15 cellular contexts compared by ENCODE assay signal in the genomic region with DNA sequence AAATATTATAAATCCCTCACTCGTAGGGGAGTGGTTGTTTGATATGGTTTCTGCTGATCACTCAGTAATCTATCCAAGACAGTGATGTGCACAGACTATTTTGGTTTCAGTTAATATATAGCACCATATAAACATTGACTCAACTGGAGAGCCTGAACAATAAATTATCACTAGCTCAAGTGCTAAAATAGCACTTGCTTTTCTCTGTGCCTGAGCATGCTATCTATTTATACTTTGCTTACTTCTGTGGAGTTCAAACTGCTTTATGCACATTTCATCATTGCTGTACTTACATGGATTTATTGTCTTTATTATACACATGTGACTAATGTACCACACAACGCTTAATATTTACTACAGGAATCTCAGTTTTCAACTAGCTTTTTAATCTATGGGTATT.
A peak's percentile ranks its signal among the peaks of the same experiment; 100 is the strongest.
DNase-seq lines count a peak whose midpoint lies in the region; ATAC-seq, FAIRE-seq and TF ChIP-seq lines count a peak whose summit lies in the region.
"Had no signal": no experiment of that assay in that cellular context is flagged by ENCODE, and none has a peak within 500 bp of the region (broad histone marks: within the 10 kb centered on the region; RNA-seq: fewer than 3 reads in every experiment).

No MANE protein-coding gene starts in this region.

- H2BK20ac ChIP-seq in IMR-90 (ENCODE audit: low read depth, low read length), result no peak overlapping the region

- H3K4me1 Mint-ChIP-seq in activated naive CD4-positive, alpha-beta T cell treated with anti-CD3 and anti-CD28 coated beads for 36 hours (ENCODE audit: low read depth), result peaks cover 85% of the 10 kb centered on the region
- peaks cover 93% of the 10 kb centered on the region for H3K4me1 Mint-ChIP-seq in activated naive CD8-positive, alpha-beta T cell treated with anti-CD3 and anti-CD28 coated beads, Interleukin-2, amount 50 U/mL, for 24 hours

- H2AK9ac ChIP-seq in IMR-90 (replicated peaks; ENCODE audit: low read depth, low read length, poor library complexity), result no peak overlapping the region

- H3K9me3 ChIP-seq in IMR-90 (ENCODE audit: control insufficient read depth, insufficient read depth, low read length), result no peaks in the 10 kb centered on the region
- no peaks in the 10 kb centered on the region for H3K9me3 ChIP-seq in mucosa of descending colon
- H3K9me3 ChIP-seq: ascending aorta, SK-N-SH had no signal

- H3K4me1 ChIP-seq in IMR-90 (ENCODE audit: control insufficient read depth, insufficient read depth, low read length) (no peaks in the 10 kb centered on the region; the same call in 1 of the 2 replicates), mucosa of descending colon (ENCODE audit: low read depth) (peaks cover 56% of the 10 kb centered on the region)

- H3K9ac ChIP-seq in IMR-90 (ENCODE audit: low read depth, low read length), result no peak overlapping the region
- H3K9ac ChIP-seq: SK-N-SH had no signal

- peaks cover 27% of the 10 kb centered on the region for H3K27me3 ChIP-seq in IMR-90 (ENCODE audit: control insufficient read depth, insufficient read depth, low read length)
- H3K27me3 ChIP-seq: ascending aorta had no signal

- dilution Hi-C loops in IMR-90 (cut with HindIII; ENCODE audit: low sequenced_read_pairs, unreplicated experiment), result no loop called here

- H3K4ac ChIP-seq in IMR-90 (ENCODE audit: low read depth, low read length), result no peak overlapping the region

- no peak for TF ChIP-seq RAD21 in IMR-90 (IDR thresholded peaks at IDR 0.05; ENCODE audit: low read length)

- H3K27ac Mint-ChIP-seq in activated naive CD4-positive, alpha-beta T cell treated with anti-CD3 and anti-CD28 coated beads for 36 hours, result peak overlapping the region; percentile 19
- peak overlapping the region in 1 of 2 donors; percentile 84 for H3K27ac Mint-ChIP-seq in activated naive CD4-positive, alpha-beta T cell treated with anti-CD3 and anti-CD28 coated beads, Interleukin-2, amount 50 U/mL, for 72 hours
- H3K27ac Mint-ChIP-seq in activated naive CD8-positive, alpha-beta T cell treated with anti-CD3 and anti-CD28 coated beads, Interleukin-2, amount 50 U/mL, for 24 hours, result peak overlapping the region; percentile 66
- H3K27ac Mint-ChIP-seq: dendritic cell treated with granulocyte-macrophage colony-stimulating factor and Interleukin-4, amounts not matched to agents 40 ng/mL and 50 ng/mL, for 4 days had no signal

- no peak overlapping the region for H3K23ac ChIP-seq in IMR-90 (ENCODE audit: low read depth, low read length)

- peaks cover 7% of the 10 kb centered on the region for H3K36me3 Mint-ChIP-seq in activated naive CD4-positive, alpha-beta T cell treated with anti-CD3 and anti-CD28 coated beads for 36 hours (ENCODE audit: low read depth)
- H3K36me3 Mint-ChIP-seq in activated naive CD4-positive, alpha-beta T cell treated with anti-CD3 and anti-CD28 coated beads, Interleukin-2, amount 50 U/mL, for 72 hours, result peaks cover 0 to 34% of the 10 kb centered on the region in 2 donors
- H3K36me3 Mint-ChIP-seq in activated naive CD8-positive, alpha-beta T cell treated with anti-CD3 and anti-CD28 coated beads, Interleukin-2, amount 50 U/mL, for 24 hours (ENCODE audit: low read depth), result peaks cover 15% of the 10 kb centered on the region

- in situ Hi-C loops in IMR-90 (cut with MboI; ENCODE audit: low sequenced_read_pairs), result no loop called here

- no peaks in the 10 kb centered on the region for H3K79me1 ChIP-seq in IMR-90 (ENCODE audit: low read depth in 1 of 2, low read length in 2 of 2)

- H3K18ac ChIP-seq in IMR-90 (ENCODE audit: low read depth, low read length), result no peak overlapping the region

- no peak overlapping the region for H2AK5ac ChIP-seq in IMR-90 (ENCODE audit: low read depth, low read length)

- BruUV-seq in IMR-90 (replicated peaks; lab: Mats Ljungman, UMichigan), result no TSS peak

- H2AFZ ChIP-seq in IMR-90 (replicated peaks; ENCODE audit: low read length, poor library complexity), result no peak overlapping the region

- no peak overlapping the region for H4K5ac ChIP-seq in IMR-90 (ENCODE audit: low read depth, low read length)

- H3K14ac ChIP-seq in IMR-90 (replicated peaks; ENCODE audit: low read depth, low read length), result no peak overlapping the region

- DNase-seq in activated naive CD4-positive, alpha-beta T cell treated with anti-CD3 and anti-CD28 coated beads for 36 hours, result no peak
- no peak for DNase-seq in activated naive CD4-positive, alpha-beta T cell treated with anti-CD3 and anti-CD28 coated beads, Interleukin-2, amount 50 U/mL, for 72 hours (ENCODE audit: low spot score in 2 of 2)
- peak; percentile 8 for DNase-seq in IMR-90
- no peak for DNase-seq in activated naive CD8-positive, alpha-beta T cell treated with anti-CD3 and anti-CD28 coated beads, Interleukin-2, amount 50 U/mL, for 24 hours
- peak; percentile 21 for DNase-seq in skeletal muscle cell (ENCODE audit: low read depth)
- DNase-seq in mucosa of descending colon, result no peak
- DNase-seq in H54 (ENCODE audit: insufficient read length, low spot score), result no peak
- DNase-seq: activated T-cell treated with anti-CD3 and anti-CD28 coated beads, Interleukin-2, amount 50 U/mL, for 48 hours; DMS79 treated with DMSO at 0.1 percent for 48 hours; mesendoderm; SK-N-SH had no signal

- intact Hi-C loops in activated naive CD4-positive, alpha-beta T cell treated with anti-CD3 and anti-CD28 coated beads for 36 hours (cut with micrococcal nuclease), result loop anchor here (1.0 kb wide), 1 partner anchor 25 kb away; no protein-coding TSS in a partner anchor
- intact Hi-C loops in IMR-90 (cut with micrococcal nuclease), result no loop called here
- intact Hi-C loops in mucosa of descending colon (cut with DNase I, micrococcal nuclease), result no loop called here

- H3K4me3 ChIP-seq in IMR-90 (ENCODE audit: insufficient read depth, low read depth, low read length) (no peak overlapping the region), skeletal muscle cell (ENCODE audit: low read depth, low read length) (no peak overlapping the region), mucosa of descending colon (no peak overlapping the region)
- H3K4me3 ChIP-seq: ascending aorta, K562 had no signal

- no peak overlapping the region for H4K91ac ChIP-seq in IMR-90 (ENCODE audit: insufficient read depth, low read depth, low read length)

- TF ChIP-seq POLR2A in IMR-90 (IDR thresholded peaks at IDR 0.05; ENCODE audit: low read depth, low read length) (no peak), H54 (IDR thresholded peaks at IDR 0.05; ENCODE audit: low read depth, low read length) (no peak)

- no peak for FAIRE-seq in H54 (lab: Jason Lieb, UNC)
- FAIRE-seq: K562 had no signal

- no peak overlapping the region for H4K8ac ChIP-seq in IMR-90 (ENCODE audit: low read depth in 2 of 2, low read length in 2 of 2)

- no CpG with 5 or more reads among the region's 2 CpGs for WGBS in IMR-90 (ENCODE audit: extremely low coverage in 2 of 2, insufficient read length in 1 of 2), 2 experiments

- ATAC-seq in activated naive CD4-positive, alpha-beta T cell treated with anti-CD3 and anti-CD28 coated beads, Interleukin-2, amount 50 U/mL, for 72 hours, result no peak
- ATAC-seq in IMR-90 (ENCODE audit: low read depth), result 0 out of 2 replicates have a peak, but pooled peaks have one; percentile 27
- no peak for ATAC-seq in activated naive CD8-positive, alpha-beta T cell treated with anti-CD3 and anti-CD28 coated beads, Interleukin-2, amount 50 U/mL, for 24 hours
- no peak for ATAC-seq in HG02623 (IDR thresholded peaks at IDR 0.05; ENCODE audit: unreplicated experiment)
- ATAC-seq in mucosa of descending colon, result no peak
- ATAC-seq: K562 had no signal

- no peak overlapping the region for H3K27ac ChIP-seq in IMR-90 (ENCODE audit: insufficient read depth, low read length)

- no peaks in the 10 kb centered on the region; the same call in 1 of the 2 replicates for H3K9me1 ChIP-seq in IMR-90 (ENCODE audit: insufficient read depth, low read length)

- H2BK5ac ChIP-seq in IMR-90 (ENCODE audit: low read depth, low read length, poor library complexity, severe bottlenecking), result no peak overlapping the region

- H4K20me1 ChIP-seq in IMR-90 (ENCODE audit: insufficient read depth, low read length), result no peaks in the 10 kb centered on the region

- CTCF ChIA-PET in activated naive CD4-positive, alpha-beta T cell treated with anti-CD3 and anti-CD28 coated beads for 36 hours (lab: Charles Lee), result interaction anchor here (0.8 to 1.6 kb wide), 5 partner anchors 9 to 115 kb away, joined by 3 to 4 read pairs (median 3); no protein-coding TSS in a partner anchor
- CTCF ChIA-PET in IMR-90 (lab: Yijun Ruan, JAX), result interaction anchor here (1.3 kb wide), 1 partner anchor 37 kb away, joined by 3 read pairs; no protein-coding TSS in a partner anchor

- no peak overlapping the region for H3K4me3 Mint-ChIP-seq in activated naive CD4-positive, alpha-beta T cell treated with anti-CD3 and anti-CD28 coated beads for 36 hours
- H3K4me3 Mint-ChIP-seq in activated naive CD8-positive, alpha-beta T cell treated with anti-CD3 and anti-CD28 coated beads, Interleukin-2, amount 50 U/mL, for 24 hours, result no peak overlapping the region
- H3K4me3 Mint-ChIP-seq: dendritic cell treated with granulocyte-macrophage colony-stimulating factor and Interleukin-4, amounts not matched to agents 40 ng/mL and 50 ng/mL, for 4 days had no signal

- H3K27me3 Mint-ChIP-seq in activated naive CD4-positive, alpha-beta T cell treated with anti-CD3 and anti-CD28 coated beads for 36 hours (ENCODE audit: low read depth), result no peaks in the 10 kb centered on the region
- no peaks in the 10 kb centered on the region for H3K27me3 Mint-ChIP-seq in activated naive CD8-positive, alpha-beta T cell treated with anti-CD3 and anti-CD28 coated beads, Interleukin-2, amount 50 U/mL, for 24 hours

- no peak overlapping the region for H2BK120ac ChIP-seq in IMR-90 (ENCODE audit: low read depth, low read length)

- no peak overlapping the region for H3K56ac ChIP-seq in IMR-90 (ENCODE audit: extremely low read depth, insufficient read depth, low read length)

- TF ChIP-seq CTCF in IMR-90 (conservative IDR thresholded peaks at IDR 0.05; ENCODE audit: low read depth, low read length) (no peak), mucosa of descending colon (IDR thresholded peaks at IDR 0.05) (no peak)

- no peak overlapping the region for H2BK15ac ChIP-seq in IMR-90 (ENCODE audit: low read depth, low read length)

- no peak overlapping the region for H3K4me2 ChIP-seq in IMR-90 (ENCODE audit: low read depth, low read length)
- H3K4me2 ChIP-seq: SK-N-SH had no signal

- no peaks in the 10 kb centered on the region for H3K36me3 ChIP-seq in IMR-90 (ENCODE audit: control insufficient read depth, insufficient read depth, low read length)
- no peaks in the 10 kb centered on the region for H3K36me3 ChIP-seq in mucosa of descending colon (ENCODE audit: low read depth)
- H3K36me3 ChIP-seq: ascending aorta had no signal

- peaks cover 2% of the 10 kb centered on the region for H3K9me3 Mint-ChIP-seq in activated naive CD4-positive, alpha-beta T cell treated with anti-CD3 and anti-CD28 coated beads for 36 hours
- H3K9me3 Mint-ChIP-seq in activated naive CD4-positive, alpha-beta T cell treated with anti-CD3 and anti-CD28 coated beads, Interleukin-2, amount 50 U/mL, for 72 hours, result no peaks in the 10 kb centered on the region
- H3K9me3 Mint-ChIP-seq in activated naive CD8-positive, alpha-beta T cell treated with anti-CD3 and anti-CD28 coated beads, Interleukin-2, amount 50 U/mL, for 24 hours, result no peaks in the 10 kb centered on the region
- H3K9me3 Mint-ChIP-seq: dendritic cell treated with granulocyte-macrophage colony-stimulating factor and Interleukin-4, amounts not matched to agents 40 ng/mL and 50 ng/mL, for 4 days had no signal

- POLR2A ChIA-PET in IMR-90 (lab: Charles Lee; ENCODE audit: unreplicated experiment), result no interaction called here

Comparison
In these comparisons a context has a peak if more than half of its experiments do, and no peak if none do; other contexts are left out.
1. DNase-seq: peak in IMR-90 (single experiment) and skeletal muscle cell (single experiment); none in activated naive CD4-positive, alpha-beta T cell treated with anti-CD3 and anti-CD28 coated beads for 36 hours (single experiment), activated naive CD4-positive, alpha-beta T cell treated with anti-CD3 and anti-CD28 coated beads, Interleukin-2, amount 50 U/mL, for 72 hours (0 of 2), activated naive CD8-positive, alpha-beta T cell treated with anti-CD3 and anti-CD28 coated beads, Interleukin-2, amount 50 U/mL, for 24 hours (single experiment), mucosa of descending colon (0 of 3) and H54 (single experiment).